In genomic region chr2:2170189-2170588, GRCh38 we compare ENCODE assay signal across 26 cellular contexts.
"Had no signal": no experiment of that assay in that cellular context is flagged by ENCODE, and none has a peak within 500 bp of the region (broad histone marks: within the 10 kb centered on the region; RNA-seq: fewer than 3 reads in every experiment).

No MANE protein-coding gene starts in this region.

- H3K4me1 Mint-ChIP-seq: naive thymus-derived CD8-positive, alpha-beta T cell; stimulated activated naive B cell treated with anti-CD40 and anti-IgM and Interleukin-4, amounts not matched to agents 10 μg/mL and 1 μg/mL and 100 μg/mL, for 72 hours had no signal

- H3K4me1 ChIP-seq: left lung, lower lobe of right lung, right atrium auricular region, stomach, testis, thyroid gland, upper lobe of right lung had no signal

- FAIRE-seq: islet of Langerhans, kidney, urothelium cell line had no signal

- H3K9me3 Mint-ChIP-seq: stimulated activated naive B cell treated with anti-CD40 and anti-IgM and Interleukin-4, amounts not matched to agents 10 μg/mL and 1 μg/mL and 100 μg/mL, for 72 hours had no signal

- ATAC-seq: left colon; left lung; lower lobe of right lung; naive thymus-derived CD8-positive, alpha-beta T cell; sciatic nerve; stimulated activated naive B cell treated with anti-CD40 and anti-IgM and Interleukin-4, amounts not matched to agents 10 μg/mL and 1 μg/mL and 100 μg/mL, for 72 hours; stimulated activated naive CD8-positive, alpha-beta T cell treated with anti-CD3 and anti-CD28 coated beads, Interleukin-15, Interleukin-2, amounts not matched to agents 100 U/mL and 50 U/mL, for 24 hours; upper lobe of right lung had no signal

- H3K27me3 ChIP-seq: ovary, right atrium auricular region, testis, thyroid gland had no signal

- H3K27me3 Mint-ChIP-seq: stimulated activated naive B cell treated with anti-CD40 and anti-IgM and Interleukin-4, amounts not matched to agents 10 μg/mL and 1 μg/mL and 100 μg/mL, for 72 hours had no signal

- H3K36me3 ChIP-seq: left lung, lower lobe of right lung, ovary, right atrium auricular region, stomach, thyroid gland, upper lobe of right lung had no signal

- H3K27ac Mint-ChIP-seq: naive thymus-derived CD8-positive, alpha-beta T cell; progenitor cell of endocrine pancreas; stimulated activated naive B cell treated with anti-CD40 and anti-IgM and Interleukin-4, amounts not matched to agents 10 μg/mL and 1 μg/mL and 100 μg/mL, for 72 hours had no signal

- H3K27ac ChIP-seq: left lung, lower lobe of right lung, ovary, right atrium auricular region, skin epidermis, stomach, testis, thyroid gland, upper lobe of right lung had no signal

- DNase-seq: hippocampal formation; kidney; left colon; lower lobe of right lung; mammary epithelial cell; mesenchymal stem cell; naive thymus-derived CD8-positive, alpha-beta T cell; ovary; stimulated activated CD4-positive, alpha-beta T cell treated with anti-CD3 and anti-CD28 coated beads, Interleukin-12 subunit alpha, Interleukin-12 subunit beta, amount 100 ng/mL, for 4 hours; stimulated activated CD4-positive, alpha-beta T cell treated with anti-CD3 and anti-CD28 coated beads, Interleukin-15, amount 100 ng/mL, for 24 hours; stimulated activated CD4-positive, alpha-beta T cell treated with anti-CD3 and anti-CD28 coated beads, Interleukin-2, amount 100 ng/mL, for 24 hours; stimulated activated CD4-positive, alpha-beta T cell treated with anti-CD3 and anti-CD28 coated beads, Interleukin-4, amount 100 ng/mL, for 1 hour; stimulated activated naive B cell treated with anti-CD40 and anti-IgM and Interleukin-4, amounts not matched to agents 10 μg/mL and 1 μg/mL and 100 μg/mL, for 72 hours; stimulated activated naive CD8-positive, alpha-beta T cell treated with anti-CD3 and anti-CD28 coated beads, Interleukin-15, Interleukin-2, amounts not matched to agents 100 U/mL and 50 U/mL, for 24 hours; stomach; testis; thyroid gland; trophoblast cell; upper lobe of right lung had no signal

- H3K4me3 Mint-ChIP-seq: naive thymus-derived CD8-positive, alpha-beta T cell; stimulated activated naive B cell treated with anti-CD40 and anti-IgM and Interleukin-4, amounts not matched to agents 10 μg/mL and 1 μg/mL and 100 μg/mL, for 72 hours had no signal

- H3K9me3 ChIP-seq: left lung, lower lobe of right lung, ovary, right atrium auricular region, stomach, testis, thyroid gland, upper lobe of right lung had no signal

- H3K4me3 ChIP-seq: left lung, lower lobe of right lung, ovary, right atrium auricular region, skin epidermis, stomach, testis, thyroid gland, upper lobe of right lung had no signal

- H3K36me3 Mint-ChIP-seq: naive thymus-derived CD8-positive, alpha-beta T cell; stimulated activated naive B cell treated with anti-CD40 and anti-IgM and Interleukin-4, amounts not matched to agents 10 μg/mL and 1 μg/mL and 100 μg/mL, for 72 hours had no signal
